In the genomic region with DNA sequence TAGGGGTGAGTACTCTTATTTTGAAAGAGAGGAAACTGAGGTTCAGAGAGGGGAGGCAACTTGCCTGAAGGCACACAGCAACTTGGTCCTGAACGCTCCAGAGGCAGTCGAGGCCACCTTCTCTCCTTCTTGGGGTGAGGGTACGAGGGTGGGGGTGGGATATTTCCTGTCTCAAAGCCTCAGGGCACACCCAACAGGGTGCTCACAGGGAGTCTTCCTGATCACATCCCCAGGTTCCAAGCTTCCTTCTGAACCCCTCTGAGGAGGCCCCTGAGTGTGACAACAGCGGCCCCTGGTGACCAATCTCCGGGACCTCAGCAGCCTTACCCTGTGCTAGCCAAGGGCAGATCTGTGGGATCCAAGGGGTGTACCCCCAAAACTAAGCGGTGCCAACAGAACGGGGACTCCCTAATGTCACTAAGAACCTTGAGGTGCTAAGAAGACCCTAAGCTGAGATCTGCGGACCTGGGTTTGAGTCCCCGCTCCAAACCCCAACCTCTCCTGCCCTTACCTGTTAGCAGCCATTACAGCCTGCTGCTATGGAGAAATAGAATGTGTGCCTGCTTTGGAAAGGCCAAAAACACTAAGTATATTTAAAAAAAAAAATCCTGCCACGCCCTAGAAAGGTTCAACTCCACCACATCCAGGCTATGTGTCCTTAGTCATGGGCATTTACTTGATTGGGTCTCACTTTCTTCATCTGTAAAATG, we compare ENCODE assay signal across 1 cellular context.
TF ChIP-seq lines count a peak whose summit lies in the region.

No MANE protein-coding gene starts in this region.

TF ChIP-seq in HepG2, 621 proteins besides CTCF, POLR2A, EP300 and RAD21 (continued from another document and continues in another):
- TF ChIP-seq YEATS4 (CRISPR knock-in tag; IDR thresholded peaks at IDR 0.05; ENCODE audit: borderline replicate concordance), result no peak
- TF ChIP-seq ZNF788 (CRISPR knock-in tag; IDR thresholded peaks at IDR 0.05; ENCODE audit: borderline replicate concordance), result 0 out of 2 replicates have a peak, but pooled peaks have one; percentile 34
- no peak for TF ChIP-seq TBP (CRISPR knock-in tag; IDR thresholded peaks at IDR 0.05)
- TF ChIP-seq ZNF556 (CRISPR knock-in tag; IDR thresholded peaks at IDR 0.05; ENCODE audit: borderline replicate concordance), result no peak
- no peak for TF ChIP-seq HMGA1 (CRISPR knock-in tag; conservative IDR thresholded peaks at IDR 0.05)
- TF ChIP-seq, protein P1, sequence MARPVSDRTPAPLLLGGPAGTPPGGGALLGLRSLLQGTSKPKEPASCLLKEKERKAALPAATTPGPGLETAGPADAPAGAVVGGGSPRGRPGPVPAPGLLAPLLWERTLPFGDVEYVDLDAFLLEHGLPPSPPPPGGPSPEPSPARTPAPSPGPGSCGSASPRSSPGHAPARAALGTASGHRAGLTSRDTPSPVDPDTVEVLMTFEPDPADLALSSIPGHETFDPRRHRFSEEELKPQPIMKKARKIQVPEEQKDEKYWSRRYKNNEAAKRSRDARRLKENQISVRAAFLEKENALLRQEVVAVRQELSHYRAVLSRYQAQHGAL (CRISPR knock-in tag; IDR thresholded peaks at IDR 0.05; ENCODE audit: not compliant biosample characterization), result no peak
- TF ChIP-seq KLF13 (CRISPR knock-in tag; IDR thresholded peaks at IDR 0.05), result no peak
- no peak for TF ChIP-seq PAX8 (CRISPR knock-in tag; IDR thresholded peaks at IDR 0.05; ENCODE audit: borderline replicate concordance)
- TF ChIP-seq MBD4 (IDR thresholded peaks at IDR 0.05; ENCODE audit: borderline replicate concordance, low read length), result no peak
- TF ChIP-seq MATR3 (CRISPR knock-in tag; IDR thresholded peaks at IDR 0.05), result no peak
- no peak for TF ChIP-seq ZNF557 (CRISPR knock-in tag; IDR thresholded peaks at IDR 0.05)
- no peak for TF ChIP-seq REL (CRISPR knock-in tag; conservative IDR thresholded peaks at IDR 0.05)
- TF ChIP-seq TEAD2 (CRISPR knock-in tag; IDR thresholded peaks at IDR 0.05), result no peak
- no peak for TF ChIP-seq ZNF317 (CRISPR knock-in tag; IDR thresholded peaks at IDR 0.05)
- no peak for TF ChIP-seq ZNF138 (CRISPR knock-in tag; IDR thresholded peaks at IDR 0.05; ENCODE audit: low read depth)
- TF ChIP-seq KDM3A (CRISPR knock-in tag; IDR thresholded peaks at IDR 0.05; ENCODE audit: low read depth), result 0 out of 2 replicates have a peak, but pooled peaks have one; percentile 37
- peak; percentile 92 for TF ChIP-seq ZMYM3 (CRISPR knock-in tag; IDR thresholded peaks at IDR 0.05)
- TF ChIP-seq ZNF768 (CRISPR knock-in tag; IDR thresholded peaks at IDR 0.05), result peak; percentile 98
- 0 out of 2 replicates have a peak, but pooled peaks have one; percentile 25 for TF ChIP-seq FOSL2 (CRISPR knock-in tag; IDR thresholded peaks at IDR 0.05)
- no peak for TF ChIP-seq JDP2 (CRISPR knock-in tag; IDR thresholded peaks at IDR 0.05; ENCODE audit: borderline replicate concordance)
- TF ChIP-seq, protein P2, sequence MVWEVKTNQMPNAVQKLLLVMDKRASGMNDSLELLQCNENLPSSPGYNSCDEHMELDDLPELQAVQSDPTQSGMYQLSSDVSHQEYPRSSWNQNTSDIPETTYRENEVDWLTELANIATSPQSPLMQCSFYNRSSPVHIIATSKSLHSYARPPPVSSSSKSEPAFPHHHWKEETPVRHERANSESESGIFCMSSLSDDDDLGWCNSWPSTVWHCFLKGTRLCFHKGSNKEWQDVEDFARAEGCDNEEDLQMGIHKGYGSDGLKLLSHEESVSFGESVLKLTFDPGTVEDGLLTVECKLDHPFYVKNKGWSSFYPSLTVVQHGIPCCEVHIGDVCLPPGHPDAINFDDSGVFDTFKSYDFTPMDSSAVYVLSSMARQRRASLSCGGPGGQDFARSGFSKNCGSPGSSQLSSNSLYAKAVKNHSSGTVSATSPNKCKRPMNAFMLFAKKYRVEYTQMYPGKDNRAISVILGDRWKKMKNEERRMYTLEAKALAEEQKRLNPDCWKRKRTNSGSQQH (CRISPR knock-in tag; IDR thresholded peaks at IDR 0.05; ENCODE audit: low read depth), result 0 out of 2 replicates have a peak, but pooled peaks have one; percentile 67
- TF ChIP-seq ESRRA (CRISPR knock-in tag; IDR thresholded peaks at IDR 0.05; ENCODE audit: low read depth), result no peak
- TF ChIP-seq, protein P3, sequence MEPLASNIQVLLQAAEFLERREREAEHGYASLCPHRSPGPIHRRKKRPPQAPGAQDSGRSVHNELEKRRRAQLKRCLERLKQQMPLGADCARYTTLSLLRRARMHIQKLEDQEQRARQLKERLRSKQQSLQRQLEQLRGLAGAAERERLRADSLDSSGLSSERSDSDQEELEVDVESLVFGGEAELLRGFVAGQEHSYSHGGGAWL (CRISPR knock-in tag; IDR thresholded peaks at IDR 0.05), result no peak
- peak; percentile 98 for TF ChIP-seq STAG1 (CRISPR knock-in tag; IDR thresholded peaks at IDR 0.05)
- 0 out of 2 replicates have a peak, but pooled peaks have one; percentile 21 for TF ChIP-seq KMT2B (CRISPR knock-in tag; IDR thresholded peaks at IDR 0.05)
- TF ChIP-seq ZNF629 (CRISPR knock-in tag; conservative IDR thresholded peaks at IDR 0.05), result peak; percentile 81
- TF ChIP-seq, protein P4, sequence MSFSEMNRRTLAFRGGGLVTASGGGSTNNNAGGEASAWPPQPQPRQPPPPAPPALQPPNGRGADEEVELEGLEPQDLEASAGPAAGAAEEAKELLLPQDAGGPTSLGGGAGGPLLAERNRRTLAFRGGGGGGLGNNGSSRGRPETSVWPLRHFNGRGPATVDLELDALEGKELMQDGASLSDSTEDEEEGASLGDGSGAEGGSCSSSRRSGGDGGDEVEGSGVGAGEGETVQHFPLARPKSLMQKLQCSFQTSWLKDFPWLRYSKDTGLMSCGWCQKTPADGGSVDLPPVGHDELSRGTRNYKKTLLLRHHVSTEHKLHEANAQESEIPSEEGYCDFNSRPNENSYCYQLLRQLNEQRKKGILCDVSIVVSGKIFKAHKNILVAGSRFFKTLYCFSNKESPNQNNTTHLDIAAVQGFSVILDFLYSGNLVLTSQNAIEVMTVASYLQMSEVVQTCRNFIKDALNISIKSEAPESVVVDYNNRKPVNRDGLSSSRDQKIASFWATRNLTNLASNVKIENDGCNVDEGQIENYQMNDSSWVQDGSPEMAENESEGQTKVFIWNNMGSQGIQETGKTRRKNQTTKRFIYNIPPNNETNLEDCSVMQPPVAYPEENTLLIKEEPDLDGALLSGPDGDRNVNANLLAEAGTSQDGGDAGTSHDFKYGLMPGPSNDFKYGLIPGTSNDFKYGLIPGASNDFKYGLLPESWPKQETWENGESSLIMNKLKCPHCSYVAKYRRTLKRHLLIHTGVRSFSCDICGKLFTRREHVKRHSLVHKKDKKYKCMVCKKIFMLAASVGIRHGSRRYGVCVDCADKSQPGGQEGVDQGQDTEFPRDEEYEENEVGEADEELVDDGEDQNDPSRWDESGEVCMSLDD (CRISPR knock-in tag; IDR thresholded peaks at IDR 0.05; ENCODE audit: borderline replicate concordance), result peak; percentile 58; the same call in 1 of the 2 replicates
- TF ChIP-seq MYNN (CRISPR knock-in tag; IDR thresholded peaks at IDR 0.05; ENCODE audit: low read depth), result no peak
- TF ChIP-seq, protein P5, sequence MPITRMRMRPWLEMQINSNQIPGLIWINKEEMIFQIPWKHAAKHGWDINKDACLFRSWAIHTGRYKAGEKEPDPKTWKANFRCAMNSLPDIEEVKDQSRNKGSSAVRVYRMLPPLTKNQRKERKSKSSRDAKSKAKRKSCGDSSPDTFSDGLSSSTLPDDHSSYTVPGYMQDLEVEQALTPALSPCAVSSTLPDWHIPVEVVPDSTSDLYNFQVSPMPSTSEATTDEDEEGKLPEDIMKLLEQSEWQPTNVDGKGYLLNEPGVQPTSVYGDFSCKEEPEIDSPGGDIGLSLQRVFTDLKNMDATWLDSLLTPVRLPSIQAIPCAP (CRISPR knock-in tag; IDR thresholded peaks at IDR 0.05; ENCODE audit: low read depth), result no peak
- TF ChIP-seq, protein P6, sequence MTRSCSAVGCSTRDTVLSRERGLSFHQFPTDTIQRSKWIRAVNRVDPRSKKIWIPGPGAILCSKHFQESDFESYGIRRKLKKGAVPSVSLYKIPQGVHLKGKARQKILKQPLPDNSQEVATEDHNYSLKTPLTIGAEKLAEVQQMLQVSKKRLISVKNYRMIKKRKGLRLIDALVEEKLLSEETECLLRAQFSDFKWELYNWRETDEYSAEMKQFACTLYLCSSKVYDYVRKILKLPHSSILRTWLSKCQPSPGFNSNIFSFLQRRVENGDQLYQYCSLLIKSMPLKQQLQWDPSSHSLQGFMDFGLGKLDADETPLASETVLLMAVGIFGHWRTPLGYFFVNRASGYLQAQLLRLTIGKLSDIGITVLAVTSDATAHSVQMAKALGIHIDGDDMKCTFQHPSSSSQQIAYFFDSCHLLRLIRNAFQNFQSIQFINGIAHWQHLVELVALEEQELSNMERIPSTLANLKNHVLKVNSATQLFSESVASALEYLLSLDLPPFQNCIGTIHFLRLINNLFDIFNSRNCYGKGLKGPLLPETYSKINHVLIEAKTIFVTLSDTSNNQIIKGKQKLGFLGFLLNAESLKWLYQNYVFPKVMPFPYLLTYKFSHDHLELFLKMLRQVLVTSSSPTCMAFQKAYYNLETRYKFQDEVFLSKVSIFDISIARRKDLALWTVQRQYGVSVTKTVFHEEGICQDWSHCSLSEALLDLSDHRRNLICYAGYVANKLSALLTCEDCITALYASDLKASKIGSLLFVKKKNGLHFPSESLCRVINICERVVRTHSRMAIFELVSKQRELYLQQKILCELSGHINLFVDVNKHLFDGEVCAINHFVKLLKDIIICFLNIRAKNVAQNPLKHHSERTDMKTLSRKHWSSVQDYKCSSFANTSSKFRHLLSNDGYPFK (CRISPR knock-in tag; IDR thresholded peaks at IDR 0.05; ENCODE audit: borderline replicate concordance), result no peak; the same call in 1 of the 2 replicates
- TF ChIP-seq, protein P7, sequence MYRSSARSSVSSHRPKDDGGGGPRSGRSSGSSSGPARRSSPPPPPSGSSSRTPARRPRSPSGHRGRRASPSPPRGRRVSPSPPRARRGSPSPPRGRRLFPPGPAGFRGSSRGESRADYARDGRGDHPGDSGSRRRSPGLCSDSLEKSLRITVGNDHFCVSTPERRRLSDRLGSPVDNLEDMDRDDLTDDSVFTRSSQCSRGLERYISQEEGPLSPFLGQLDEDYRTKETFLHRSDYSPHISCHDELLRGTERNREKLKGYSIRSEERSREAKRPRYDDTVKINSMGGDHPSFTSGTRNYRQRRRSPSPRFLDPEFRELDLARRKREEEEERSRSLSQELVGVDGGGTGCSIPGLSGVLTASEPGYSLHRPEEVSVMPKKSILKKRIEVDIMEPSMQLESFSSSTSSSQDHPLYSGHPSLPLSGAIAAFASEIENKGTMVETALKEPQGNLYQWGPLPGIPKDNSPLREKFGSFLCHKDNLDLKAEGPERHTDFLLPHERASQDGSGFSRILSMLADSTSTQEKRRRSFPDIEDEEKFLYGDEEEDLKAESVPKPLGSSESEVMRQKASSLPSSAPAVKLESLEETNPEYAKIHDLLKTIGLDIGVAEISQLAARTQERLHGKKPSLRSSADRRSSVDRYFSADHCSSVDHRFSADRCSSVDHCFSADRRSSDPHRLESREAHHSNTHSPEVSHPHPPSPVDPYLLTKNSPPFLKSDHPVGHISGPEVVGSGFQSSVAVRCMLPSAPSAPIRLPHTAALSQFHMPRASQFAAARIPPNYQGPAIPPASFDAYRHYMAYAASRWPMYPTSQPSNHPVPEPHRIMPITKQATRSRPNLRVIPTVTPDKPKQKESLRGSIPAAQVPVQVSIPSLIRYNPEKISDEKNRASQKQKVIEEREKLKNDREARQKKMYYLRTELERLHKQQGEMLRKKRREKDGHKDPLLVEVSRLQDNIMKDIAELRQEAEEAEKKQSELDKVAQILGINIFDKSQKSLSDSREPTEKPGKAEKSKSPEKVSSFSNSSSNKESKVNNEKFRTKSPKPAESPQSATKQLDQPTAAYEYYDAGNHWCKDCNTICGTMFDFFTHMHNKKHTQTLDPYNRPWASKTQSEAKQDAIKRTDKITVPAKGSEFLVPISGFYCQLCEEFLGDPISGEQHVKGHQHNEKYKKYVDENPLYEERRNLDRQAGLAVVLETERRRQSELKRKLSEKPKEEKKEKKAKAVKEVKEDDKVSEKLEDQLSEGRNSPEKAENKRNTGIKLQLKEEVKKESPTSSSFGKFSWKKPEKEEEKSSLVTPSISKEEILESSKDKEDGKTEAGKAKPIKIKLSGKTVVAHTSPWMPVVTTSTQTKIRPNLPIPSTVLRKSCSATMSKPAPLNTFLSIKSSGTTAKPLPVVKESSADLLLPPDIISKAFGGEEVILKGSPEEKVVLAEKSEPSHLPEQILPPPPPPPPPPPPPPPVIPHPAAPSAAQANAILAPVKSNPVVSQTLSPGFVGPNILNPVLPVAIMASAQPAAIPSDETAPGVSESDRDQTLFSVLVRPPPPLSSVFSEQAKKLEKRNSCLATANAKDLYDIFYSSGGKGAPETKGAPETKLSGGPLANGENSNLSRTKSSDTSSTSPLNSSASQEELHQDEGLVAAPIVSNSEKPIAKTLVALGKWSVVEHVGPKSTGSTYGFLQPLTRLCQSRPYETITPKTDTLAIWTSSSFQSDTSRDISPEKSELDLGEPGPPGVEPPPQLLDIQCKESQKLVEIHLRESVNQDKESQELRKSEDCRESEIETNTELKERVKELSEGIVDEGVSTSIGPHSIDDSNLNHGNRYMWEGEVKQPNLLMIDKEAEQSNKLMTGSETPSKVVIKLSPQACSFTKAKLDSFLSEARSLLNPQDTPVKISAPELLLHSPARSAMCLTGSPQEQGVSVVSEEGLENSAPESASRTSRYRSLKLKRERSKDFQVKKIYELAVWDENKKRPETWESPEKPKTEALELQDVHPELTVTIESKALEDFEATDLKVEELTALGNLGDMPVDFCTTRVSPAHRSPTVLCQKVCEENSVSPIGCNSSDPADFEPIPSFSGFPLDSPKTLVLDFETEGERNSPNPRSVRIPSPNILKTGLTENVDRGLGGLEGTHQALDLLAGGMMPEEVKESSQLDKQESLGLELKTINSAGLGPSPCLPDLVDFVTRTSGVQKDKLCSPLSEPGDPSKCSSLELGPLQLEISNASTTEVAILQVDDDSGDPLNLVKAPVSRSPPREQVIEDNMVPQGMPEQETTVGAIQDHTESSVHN (CRISPR knock-in tag; IDR thresholded peaks at IDR 0.05), result no peak
- no peak for TF ChIP-seq ZNF550 (CRISPR knock-in tag; IDR thresholded peaks at IDR 0.05; ENCODE audit: borderline replicate concordance)
- peak; percentile 19; the same call in 1 of the 2 replicates for TF ChIP-seq HDAC2 (CRISPR knock-in tag; IDR thresholded peaks at IDR 0.05)
- TF ChIP-seq KAT7 (CRISPR knock-in tag; IDR thresholded peaks at IDR 0.05; ENCODE audit: borderline replicate concordance), result no peak
- TF ChIP-seq, protein P8, sequence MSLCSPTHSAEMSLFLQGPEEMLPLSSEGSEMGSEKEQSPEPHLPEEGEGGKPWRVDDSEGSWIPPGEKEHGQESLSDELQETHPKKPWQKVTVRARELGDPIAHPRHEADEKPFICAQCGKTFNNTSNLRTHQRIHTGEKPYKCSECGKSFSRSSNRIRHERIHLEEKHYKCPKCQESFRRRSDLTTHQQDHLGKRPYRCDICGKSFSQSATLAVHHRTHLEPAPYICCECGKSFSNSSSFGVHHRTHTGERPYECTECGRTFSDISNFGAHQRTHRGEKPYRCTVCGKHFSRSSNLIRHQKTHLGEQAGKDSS (CRISPR knock-in tag; IDR thresholded peaks at IDR 0.05; ENCODE audit: borderline replicate concordance, low read depth), result peak; percentile 52; the same call in 1 of the 2 replicates
- no peak for TF ChIP-seq POLR2G (IDR thresholded peaks at IDR 0.05; ENCODE audit: low read depth, low read length)
- TF ChIP-seq KDM1A (CRISPR knock-in tag; IDR thresholded peaks at IDR 0.05), result 0 out of 2 replicates have a peak, but pooled peaks have one; percentile 17
- TF ChIP-seq KDM5A (IDR thresholded peaks at IDR 0.05; ENCODE audit: borderline replicate concordance, low read length), result no peak
- TF ChIP-seq MED1 (CRISPR knock-in tag; IDR thresholded peaks at IDR 0.05), result no peak
- TF ChIP-seq ZNF644 (CRISPR knock-in tag; IDR thresholded peaks at IDR 0.05; ENCODE audit: low read depth), result no peak
- no peak for TF ChIP-seq ARNT2 (CRISPR knock-in tag; IDR thresholded peaks at IDR 0.05; ENCODE audit: low read depth)
- TF ChIP-seq PCBP2 (optimal IDR thresholded peaks at IDR 0.05; ENCODE audit: low read depth, low read length, poor library complexity, severe bottlenecking), result no peak
- no peak for TF ChIP-seq EEA1 (CRISPR knock-in tag; IDR thresholded peaks at IDR 0.05; ENCODE audit: borderline replicate concordance)
